Comparison of ENCODE assay signal across 8 cellular contexts in the genomic region with DNA sequence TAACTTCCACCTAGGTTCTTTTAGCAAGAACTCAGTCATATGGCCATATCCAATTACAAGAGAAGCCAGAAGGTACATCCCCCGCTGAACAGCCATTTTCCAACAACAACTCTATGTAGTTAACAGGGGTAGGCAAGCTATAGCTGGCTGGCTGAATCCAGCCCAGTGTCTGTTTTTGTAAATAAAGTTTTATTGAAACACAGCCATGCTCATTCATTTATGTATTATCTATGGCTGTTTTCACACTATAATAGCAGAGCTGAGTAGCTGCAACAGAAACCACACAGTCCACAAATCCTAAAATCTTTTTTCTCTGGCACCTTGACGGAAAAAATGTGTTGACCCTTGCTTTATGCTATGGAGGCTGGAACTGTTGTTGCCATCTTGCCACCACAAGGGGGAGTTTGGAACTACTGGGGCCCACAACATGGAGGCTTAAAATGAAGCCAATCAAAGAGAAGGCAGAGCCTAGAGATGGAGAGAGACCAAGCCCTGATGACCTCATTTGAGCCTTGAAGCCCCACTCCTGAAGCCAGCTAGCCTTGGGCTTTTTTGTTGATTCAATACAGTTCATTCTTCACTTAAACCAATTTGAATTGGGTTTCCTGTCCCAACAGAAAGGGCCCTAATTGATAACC. TPM values are rescaled to one million over a fixed set of nuclear protein-coding genes. Genes with fewer than 3 reads are reported as not detected.
DNase-seq lines count a peak whose midpoint lies in the region; ATAC-seq and TF ChIP-seq lines count a peak whose summit lies in the region.

No MANE protein-coding gene starts in this region.

- H3K27me3 Mint-ChIP-seq in nephron progenitor cell (ENCODE audit: low read depth, poor library complexity): peaks cover 16% of the 10 kb centered on the region

- no peak overlapping the region for H3K4me3 Mint-ChIP-seq in nephron progenitor cell

- H3K27ac ChIP-seq in OCI-LY7 (ENCODE audit: low read depth, low read length, poor library complexity, severe bottlenecking): no peak overlapping the region

- peaks cover 55% of the 10 kb centered on the region for H3K4me1 Mint-ChIP-seq in nephron progenitor cell

- H3K4me2 ChIP-seq in OCI-LY7 (ENCODE audit: low read length): no peak overlapping the region

- H4K20me1 ChIP-seq in OCI-LY7 (ENCODE audit: insufficient read depth, low read length): no peaks in the 10 kb centered on the region

- ATAC-seq in GM19328 (IDR thresholded peaks at IDR 0.05; ENCODE audit: unreplicated experiment) (peak; percentile 53), HG03103 (IDR thresholded peaks at IDR 0.05; ENCODE audit: low read depth, unreplicated experiment) (peak; percentile 75)

- peaks cover 9% of the 10 kb centered on the region for H3K4me1 ChIP-seq in OCI-LY7 (ENCODE audit: insufficient read depth, low read length, poor library complexity, severe bottlenecking)

- peaks cover 8% of the 10 kb centered on the region for H3K36me3 Mint-ChIP-seq in nephron progenitor cell (ENCODE audit: low read depth)

- no peaks in the 10 kb centered on the region for H3K79me2 ChIP-seq in OCI-LY7 (ENCODE audit: insufficient read depth, low read depth, low read length)

- H3K9me3 ChIP-seq in OCI-LY7 (ENCODE audit: low read length): no peaks in the 10 kb centered on the region

- peaks cover 6% of the 10 kb centered on the region for H3K9me3 Mint-ChIP-seq in nephron progenitor cell

- peak overlapping the region; percentile 79; the same call in 1 of the 2 replicates for H2AFZ ChIP-seq in OCI-LY7 (ENCODE audit: low read length)

- CTCF ChIA-PET in OCI-LY7 (lab: Charles Lee; ENCODE audit: unreplicated experiment): no interaction called here

- no peak overlapping the region for H3K4me3 ChIP-seq in OCI-LY7 (ENCODE audit: low read depth, low read length, poor library complexity, severe bottlenecking)

- H3K9me2 ChIP-seq in OCI-LY7 (ENCODE audit: insufficient read depth, low read length): no peaks in the 10 kb centered on the region

- peak; percentile 34 for DNase-seq in NCI-H345 (lab: John Stamatoyannopoulos, UW)
- DNase-seq in NCI-H345 treated with DMSO at 0.1 percent for 48 hours (lab: John Stamatoyannopoulos, UW; ENCODE audit: unreplicated experiment): no peak
- peak; percentile 69 for DNase-seq in OCI-LY7 (ENCODE audit: low spot score)
- peak; percentile 64 for DNase-seq in dermis blood vessel endothelial cell
- DNase-seq in nephron progenitor cell: no peak
- no peak for DNase-seq in stimulated activated naive CD4-positive, alpha-beta T cell treated with Interleukin-2 at 50 U/mL for 16 hours (lab: John Stamatoyannopoulos, UW)

- BruUV-seq in OCI-LY7 (replicated peaks; lab: Mats Ljungman, UMichigan): no TSS peak

- POLR2A ChIA-PET in OCI-LY7 (lab: Charles Lee): interaction anchor here (0.6 to 1.3 kb wide), 7 partner anchors 16 to 112 kb away, joined by 3 to 5 read pairs (median 3); no protein-coding TSS in a partner anchor

- peak; percentile 93 for TF ChIP-seq CTCF in OCI-LY7 (conservative IDR thresholded peaks at IDR 0.05; ENCODE audit: low read length)
- peak; percentile 36 for TF ChIP-seq CTCF in nephron progenitor cell (IDR thresholded peaks at IDR 0.05)

- intact Hi-C loops in OCI-LY7 (cut with micrococcal nuclease; ENCODE audit: unreplicated experiment): loop anchor here (1.0 kb wide), 1 partner anchor 72 kb away; no protein-coding TSS in a partner anchor

- peak overlapping the region; percentile 51 for H3K27ac Mint-ChIP-seq in nephron progenitor cell

- H3K36me3 ChIP-seq in OCI-LY7 (ENCODE audit: insufficient read depth, low read length): no peaks in the 10 kb centered on the region

RNA-seq across cellular contexts. Expression of a gene that starts 33.3 kb away (rescaled TPM):
- total RNA-seq in OCI-LY7 (2014; rRNA removed; shearing (Covaris generic)): 234 and 237 TPM in 2 replicates
- total RNA-seq in OCI-LY7 (2022) (130 and 136 TPM in 2 replicates), dermis blood vessel endothelial cell (180 and 256 TPM in 2 replicates)

RNA-seq across cellular contexts. Expression of a gene that starts 51.2 kb away (rescaled TPM):
- total RNA-seq in OCI-LY7 (2014; rRNA removed; shearing (Covaris generic)): 53.3 and 75.8 TPM in 2 replicates
- total RNA-seq in OCI-LY7 (2022) (89.7 and 100 TPM in 2 replicates), dermis blood vessel endothelial cell (401 and 433 TPM in 2 replicates)

Comparison
In these comparisons a context has a peak if more than half of its experiments do, and no peak if none do; other contexts are left out.
1. DNase-seq: peak in NCI-H345 (single experiment), OCI-LY7 (single experiment) and dermis blood vessel endothelial cell (single experiment); none in NCI-H345 treated with DMSO at 0.1 percent for 48 hours (single experiment), nephron progenitor cell (single experiment) and stimulated activated naive CD4-positive, alpha-beta T cell treated with Interleukin-2 at 50 U/mL for 16 hours (single experiment).